1 cellular context compared by ENCODE assay signal in genomic region chr17:77778636-77779524, GRCh38.
A peak's percentile ranks its signal among the peaks of the same experiment; 100 is the strongest.
TF ChIP-seq lines count a peak whose summit lies in the region.

No MANE protein-coding gene starts in this region.

TF ChIP-seq in SK-N-SH, 30 proteins besides CTCF, POLR2A, EP300 and RAD21 (continued from another document):
- TF ChIP-seq PBX3 (IDR thresholded peaks at IDR 0.05), result no peak
- peak; percentile 33; the same call in 1 of the 2 replicates for TF ChIP-seq TAF1 (IDR thresholded peaks at IDR 0.05; ENCODE audit: borderline replicate concordance, low read depth, low read length)
- no peak for TF ChIP-seq EZH2phosphoT487 (IDR thresholded peaks at IDR 0.05; ENCODE audit: borderline replicate concordance, low read depth)
- peak; percentile 34; the same call in 1 of the 2 replicates for TF ChIP-seq FOXJ3 (CRISPR knock-in tag; IDR thresholded peaks at IDR 0.05)
- no peak for TF ChIP-seq NRF1 (IDR thresholded peaks at IDR 0.05; ENCODE audit: low read depth, low read length)
- TF ChIP-seq GABPA (IDR thresholded peaks at IDR 0.05; ENCODE audit: low read depth), result no peak
- no peak for TF ChIP-seq RXRA (IDR thresholded peaks at IDR 0.05; ENCODE audit: borderline replicate concordance, low read depth)
- no peak for TF ChIP-seq TEAD4 (IDR thresholded peaks at IDR 0.05; ENCODE audit: borderline replicate concordance, insufficient read depth)
- TF ChIP-seq SMC3 (IDR thresholded peaks at IDR 0.05; ENCODE audit: low read depth, low read length), result no peak
- no peak for TF ChIP-seq MEF2A (IDR thresholded peaks at IDR 0.05; ENCODE audit: borderline replicate concordance, low read depth)
- TF ChIP-seq GATA2 (CRISPR knock-in tag; IDR thresholded peaks at IDR 0.05), result no peak
- TF ChIP-seq TCF12 (IDR thresholded peaks at IDR 0.05), result no peak
- TF ChIP-seq, protein P1, sequence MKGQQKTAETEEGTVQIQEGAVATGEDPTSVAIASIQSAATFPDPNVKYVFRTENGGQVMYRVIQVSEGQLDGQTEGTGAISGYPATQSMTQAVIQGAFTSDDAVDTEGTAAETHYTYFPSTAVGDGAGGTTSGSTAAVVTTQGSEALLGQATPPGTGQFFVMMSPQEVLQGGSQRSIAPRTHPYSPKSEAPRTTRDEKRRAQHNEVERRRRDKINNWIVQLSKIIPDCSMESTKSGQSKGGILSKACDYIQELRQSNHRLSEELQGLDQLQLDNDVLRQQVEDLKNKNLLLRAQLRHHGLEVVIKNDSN (IDR thresholded peaks at IDR 0.05; ENCODE audit: borderline replicate concordance, low read depth), result no peak
- TF ChIP-seq, protein P2, sequence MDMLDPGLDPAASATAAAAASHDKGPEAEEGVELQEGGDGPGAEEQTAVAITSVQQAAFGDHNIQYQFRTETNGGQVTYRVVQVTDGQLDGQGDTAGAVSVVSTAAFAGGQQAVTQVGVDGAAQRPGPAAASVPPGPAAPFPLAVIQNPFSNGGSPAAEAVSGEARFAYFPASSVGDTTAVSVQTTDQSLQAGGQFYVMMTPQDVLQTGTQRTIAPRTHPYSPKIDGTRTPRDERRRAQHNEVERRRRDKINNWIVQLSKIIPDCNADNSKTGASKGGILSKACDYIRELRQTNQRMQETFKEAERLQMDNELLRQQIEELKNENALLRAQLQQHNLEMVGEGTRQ (IDR thresholded peaks at IDR 0.05; ENCODE audit: borderline replicate concordance, low read depth, low read length), result no peak
- peak; percentile 96 for TF ChIP-seq RFX5 (IDR thresholded peaks at IDR 0.05; ENCODE audit: low read length)
- peak; percentile 67 for TF ChIP-seq CHD2 (IDR thresholded peaks at IDR 0.05; ENCODE audit: low read length, partially characterized antibody)
- no peak for TF ChIP-seq MXI1 (IDR thresholded peaks at IDR 0.05; ENCODE audit: low read depth, low read length)
- no peak for TF ChIP-seq SIN3A (IDR thresholded peaks at IDR 0.05; ENCODE audit: borderline replicate concordance, low read depth, low read length)
- TF ChIP-seq NFIC (IDR thresholded peaks at IDR 0.05; ENCODE audit: borderline replicate concordance), result no peak
